34 cellular contexts compared by ENCODE assay signal in genomic region chr4:44070843-44071242, GRCh38.
"Had no signal": no experiment of that assay in that cellular context is flagged by ENCODE, and none has a peak within 500 bp of the region (broad histone marks: within the 10 kb centered on the region; RNA-seq: fewer than 3 reads in every experiment).

No MANE protein-coding gene starts in this region.

- H3K27me3 ChIP-seq: ascending aorta, cardiac muscle cell had no signal

- ATAC-seq: activated CD4-positive, alpha-beta T cell treated with anti-CD3 and anti-CD28 coated beads for 36 hours; activated CD8-positive, alpha-beta memory T cell treated with anti-CD3 and anti-CD28 coated beads, Interleukin-2, amount 10 ng/mL, durations not matched to agents 7 days and 5 days; activated CD8-positive, alpha-beta T cell treated with anti-CD3 and anti-CD28 coated beads, Interleukin-2, amount 10 ng/mL, durations not matched to agents 7 days and 5 days; activated naive CD8-positive, alpha-beta T cell treated with anti-CD3 and anti-CD28 coated beads, Interleukin-2, amount 50 U/mL, for 24 hours had no signal

- H3K27me3 Mint-ChIP-seq: activated B cell treated with CpG ODN at 0.5 μM for 24 hours; activated CD4-positive, alpha-beta memory T cell treated with anti-CD3 and anti-CD28 coated beads, Interleukin-2, amount 10 ng/mL, durations not matched to agents 7 days and 5 days; activated CD4-positive, alpha-beta T cell treated with anti-CD3 and anti-CD28 coated beads for 36 hours; activated CD4-positive, alpha-beta T cell treated with anti-CD3 and anti-CD28 coated beads, Interleukin-2, amount 10 ng/mL, durations not matched to agents 7 days and 5 days; activated CD8-positive, alpha-beta memory T cell treated with anti-CD3 and anti-CD28 coated beads, Interleukin-2, amount 10 ng/mL, durations not matched to agents 7 days and 5 days; activated naive CD4-positive, alpha-beta T cell treated with anti-CD3 and anti-CD28 coated beads, Interleukin-2, amount 10 ng/mL, durations not matched to agents 7 days and 5 days; activated naive CD4-positive, alpha-beta T cell treated with anti-CD3 and anti-CD28 coated beads, Interleukin-2, amount 50 U/mL, for 24 hours; activated naive CD8-positive, alpha-beta T cell; activated naive CD8-positive, alpha-beta T cell treated with anti-CD3 and anti-CD28 coated beads, Interleukin-2, amount 10 ng/mL, durations not matched to agents 7 days and 5 days; activated naive CD8-positive, alpha-beta T cell treated with anti-CD3 and anti-CD28 coated beads, Interleukin-2, amount 50 U/mL, for 24 hours; activated T-cell treated with anti-CD3 and anti-CD28 coated beads, Interleukin-2, amount 50 U/mL, for 24 hours; brain; central memory CD8-positive, alpha-beta T cell had no signal

- H3K27ac Mint-ChIP-seq: activated B cell treated with CpG ODN at 0.5 μM for 24 hours; activated CD4-positive, alpha-beta memory T cell treated with anti-CD3 and anti-CD28 coated beads, Interleukin-2, amount 10 ng/mL, durations not matched to agents 7 days and 5 days; activated CD4-positive, alpha-beta T cell treated with anti-CD3 and anti-CD28 coated beads for 36 hours; activated CD4-positive, alpha-beta T cell treated with anti-CD3 and anti-CD28 coated beads, Interleukin-2, amount 10 ng/mL, durations not matched to agents 7 days and 5 days; activated CD8-positive, alpha-beta memory T cell treated with anti-CD3 and anti-CD28 coated beads, Interleukin-2, amount 10 ng/mL, durations not matched to agents 7 days and 5 days; activated CD8-positive, alpha-beta T cell treated with anti-CD3 and anti-CD28 coated beads, Interleukin-2, amount 10 ng/mL, durations not matched to agents 7 days and 5 days; activated naive CD4-positive, alpha-beta T cell treated with anti-CD3 and anti-CD28 coated beads, Interleukin-2, amount 10 ng/mL, durations not matched to agents 7 days and 5 days; activated naive CD4-positive, alpha-beta T cell treated with anti-CD3 and anti-CD28 coated beads, Interleukin-2, amount 50 U/mL, for 24 hours; activated naive CD8-positive, alpha-beta T cell; activated naive CD8-positive, alpha-beta T cell treated with anti-CD3 and anti-CD28 coated beads, Interleukin-2, amount 10 ng/mL, durations not matched to agents 7 days and 5 days; activated naive CD8-positive, alpha-beta T cell treated with anti-CD3 and anti-CD28 coated beads, Interleukin-2, amount 50 U/mL, for 24 hours; activated T-cell treated with anti-CD3 and anti-CD28 coated beads, Interleukin-2, amount 50 U/mL, for 24 hours; activated T-helper 2 cell treated with anti-CD3 and anti-CD28 coated beads, Interferon-gamma antibody, Interleukin-2, Interleukin-4, amounts not matched to agents 10 μg/mL and 5 μg/mL and 100 μg/mL, durations not matched to agents 14 hours and 24 hours and 36 hours; brain; T-helper 1 cell treated with Interleukin-12 subunit alpha and Interleukin-12 subunit beta and Interleukin-4 antibody, amounts not matched to agents 30 μg/mL and 1 μg/mL, for 36 hours; T-helper 2 cell treated with Interferon-gamma antibody and Interleukin-4, amounts not matched to agents 5 μg/mL and 100 μg/mL, for 36 hours had no signal

- H3K9me3 Mint-ChIP-seq: activated B cell treated with CpG ODN at 0.5 μM for 24 hours; activated CD4-positive, alpha-beta T cell treated with anti-CD3 and anti-CD28 coated beads, Interleukin-2, amount 10 ng/mL, durations not matched to agents 7 days and 5 days; activated naive CD8-positive, alpha-beta T cell treated with anti-CD3 and anti-CD28 coated beads, Interleukin-2, amount 10 ng/mL, durations not matched to agents 7 days and 5 days; activated naive CD8-positive, alpha-beta T cell treated with anti-CD3 and anti-CD28 coated beads, Interleukin-2, amount 50 U/mL, for 24 hours had no signal

- H3K4me1 ChIP-seq: ascending aorta had no signal

- H3K36me3 ChIP-seq: ascending aorta, cardiac muscle cell had no signal

- H3K9me3 ChIP-seq: ascending aorta had no signal

- H3K4me3 Mint-ChIP-seq: activated B cell treated with CpG ODN at 0.5 μM for 24 hours; activated CD4-positive, alpha-beta memory T cell treated with anti-CD3 and anti-CD28 coated beads, Interleukin-2, amount 10 ng/mL, durations not matched to agents 7 days and 5 days; activated CD4-positive, alpha-beta T cell treated with anti-CD3 and anti-CD28 coated beads for 36 hours; activated CD4-positive, alpha-beta T cell treated with anti-CD3 and anti-CD28 coated beads, Interleukin-2, amount 10 ng/mL, durations not matched to agents 7 days and 5 days; activated CD8-positive, alpha-beta memory T cell treated with anti-CD3 and anti-CD28 coated beads, Interleukin-2, amount 10 ng/mL, durations not matched to agents 7 days and 5 days; activated CD8-positive, alpha-beta T cell treated with anti-CD3 and anti-CD28 coated beads, Interleukin-2, amount 10 ng/mL, durations not matched to agents 7 days and 5 days; activated naive CD4-positive, alpha-beta T cell treated with anti-CD3 and anti-CD28 coated beads, Interleukin-2, amount 10 ng/mL, durations not matched to agents 7 days and 5 days; activated naive CD4-positive, alpha-beta T cell treated with anti-CD3 and anti-CD28 coated beads, Interleukin-2, amount 50 U/mL, for 24 hours; activated naive CD8-positive, alpha-beta T cell; activated naive CD8-positive, alpha-beta T cell treated with anti-CD3 and anti-CD28 coated beads, Interleukin-2, amount 10 ng/mL, durations not matched to agents 7 days and 5 days; activated naive CD8-positive, alpha-beta T cell treated with anti-CD3 and anti-CD28 coated beads, Interleukin-2, amount 50 U/mL, for 24 hours; activated T-cell treated with anti-CD3 and anti-CD28 coated beads, Interleukin-2, amount 50 U/mL, for 24 hours; brain; central memory CD8-positive, alpha-beta T cell; T-helper 1 cell treated with Interleukin-12 subunit alpha and Interleukin-12 subunit beta and Interleukin-4 antibody, amounts not matched to agents 30 μg/mL and 1 μg/mL, for 36 hours; T-helper 2 cell treated with Interferon-gamma antibody and Interleukin-4, amounts not matched to agents 5 μg/mL and 100 μg/mL, for 36 hours had no signal

- H3K4me3 ChIP-seq: ascending aorta, cardiac muscle cell had no signal

- DNase-seq: activated B cell treated with CpG ODN at 0.5 μM for 24 hours; activated CD4-positive, alpha-beta memory T cell treated with anti-CD3 and anti-CD28 coated beads, Interleukin-2, amount 10 ng/mL, durations not matched to agents 7 days and 5 days; activated CD4-positive, alpha-beta T cell treated with anti-CD3 and anti-CD28 coated beads for 1 hour; activated CD4-positive, alpha-beta T cell treated with anti-CD3 and anti-CD28 coated beads for 36 hours; activated CD4-positive, alpha-beta T cell treated with anti-CD3 and anti-CD28 coated beads for 48 hours; activated CD4-positive, alpha-beta T cell treated with anti-CD3 and anti-CD28 coated beads, Interleukin-2, amount 10 ng/mL, durations not matched to agents 7 days and 5 days; activated CD4-positive, alpha-beta T cell treated with anti-CD3 and anti-CD28 coated beads, Interleukin-2, amount 50 U/mL, for 48 hours; activated CD8-positive, alpha-beta memory T cell treated with anti-CD3 and anti-CD28 coated beads for 24 hours; activated CD8-positive, alpha-beta memory T cell treated with anti-CD3 and anti-CD28 coated beads, Interleukin-2, amount 10 ng/mL, durations not matched to agents 7 days and 5 days; activated CD8-positive, alpha-beta memory T cell treated with anti-CD3 and anti-CD28 coated beads, Interleukin-2, amount 50 U/mL, for 48 hours; activated CD8-positive, alpha-beta T cell treated with anti-CD3 and anti-CD28 coated beads, Interleukin-2, amount 10 ng/mL, durations not matched to agents 7 days and 5 days; activated effector memory CD4-positive, alpha-beta T cell treated with Interleukin-2 at 50 U/mL for 16 hours; activated gamma-delta T cell; activated naive CD4-positive, alpha-beta T cell treated with anti-CD3 and anti-CD28 coated beads, Interleukin-2, amount 10 ng/mL, durations not matched to agents 7 days and 5 days; activated naive CD4-positive, alpha-beta T cell treated with Interleukin-2 at 50 U/mL for 16 hours; activated naive CD8-positive, alpha-beta T cell treated with anti-CD3 and anti-CD28 coated beads, Interleukin-2, amount 10 ng/mL, durations not matched to agents 7 days and 5 days; activated naive CD8-positive, alpha-beta T cell treated with anti-CD3 and anti-CD28 coated beads, Interleukin-2, amount 50 U/mL, for 24 hours; activated T-cell treated with anti-CD3 and anti-CD28 coated beads, Interleukin-2, amount 50 U/mL, for 24 hours; activated T-cell treated with anti-CD3 and anti-CD28 coated beads, Interleukin-2, amount 50 U/mL, for 48 hours; amygdala; anterior cingulate cortex; T-helper 1 cell; T-helper 2 cell; T-helper 9 cell had no signal

- H3K4me1 Mint-ChIP-seq: activated B cell treated with CpG ODN at 0.5 μM for 24 hours; activated CD4-positive, alpha-beta memory T cell treated with anti-CD3 and anti-CD28 coated beads, Interleukin-2, amount 10 ng/mL, durations not matched to agents 7 days and 5 days; activated CD4-positive, alpha-beta T cell treated with anti-CD3 and anti-CD28 coated beads for 36 hours; activated CD4-positive, alpha-beta T cell treated with anti-CD3 and anti-CD28 coated beads, Interleukin-2, amount 10 ng/mL, durations not matched to agents 7 days and 5 days; activated CD8-positive, alpha-beta memory T cell treated with anti-CD3 and anti-CD28 coated beads, Interleukin-2, amount 10 ng/mL, durations not matched to agents 7 days and 5 days; activated naive CD4-positive, alpha-beta T cell treated with anti-CD3 and anti-CD28 coated beads, Interleukin-2, amount 10 ng/mL, durations not matched to agents 7 days and 5 days; activated naive CD4-positive, alpha-beta T cell treated with anti-CD3 and anti-CD28 coated beads, Interleukin-2, amount 50 U/mL, for 24 hours; activated naive CD8-positive, alpha-beta T cell treated with anti-CD3 and anti-CD28 coated beads, Interleukin-2, amount 10 ng/mL, durations not matched to agents 7 days and 5 days; activated naive CD8-positive, alpha-beta T cell treated with anti-CD3 and anti-CD28 coated beads, Interleukin-2, amount 50 U/mL, for 24 hours; brain; central memory CD8-positive, alpha-beta T cell had no signal

- H3K36me3 Mint-ChIP-seq: activated CD8-positive, alpha-beta memory T cell treated with anti-CD3 and anti-CD28 coated beads, Interleukin-2, amount 10 ng/mL, durations not matched to agents 7 days and 5 days; activated naive CD4-positive, alpha-beta T cell treated with anti-CD3 and anti-CD28 coated beads, Interleukin-2, amount 10 ng/mL, durations not matched to agents 7 days and 5 days; activated naive CD4-positive, alpha-beta T cell treated with anti-CD3 and anti-CD28 coated beads, Interleukin-2, amount 50 U/mL, for 24 hours; activated naive CD8-positive, alpha-beta T cell; activated naive CD8-positive, alpha-beta T cell treated with anti-CD3 and anti-CD28 coated beads, Interleukin-2, amount 10 ng/mL, durations not matched to agents 7 days and 5 days; brain had no signal

- H3K27ac ChIP-seq: ascending aorta, cardiac muscle cell, VCaP had no signal
